ENCODE assay signal across 26 cellular contexts in the genomic region with DNA sequence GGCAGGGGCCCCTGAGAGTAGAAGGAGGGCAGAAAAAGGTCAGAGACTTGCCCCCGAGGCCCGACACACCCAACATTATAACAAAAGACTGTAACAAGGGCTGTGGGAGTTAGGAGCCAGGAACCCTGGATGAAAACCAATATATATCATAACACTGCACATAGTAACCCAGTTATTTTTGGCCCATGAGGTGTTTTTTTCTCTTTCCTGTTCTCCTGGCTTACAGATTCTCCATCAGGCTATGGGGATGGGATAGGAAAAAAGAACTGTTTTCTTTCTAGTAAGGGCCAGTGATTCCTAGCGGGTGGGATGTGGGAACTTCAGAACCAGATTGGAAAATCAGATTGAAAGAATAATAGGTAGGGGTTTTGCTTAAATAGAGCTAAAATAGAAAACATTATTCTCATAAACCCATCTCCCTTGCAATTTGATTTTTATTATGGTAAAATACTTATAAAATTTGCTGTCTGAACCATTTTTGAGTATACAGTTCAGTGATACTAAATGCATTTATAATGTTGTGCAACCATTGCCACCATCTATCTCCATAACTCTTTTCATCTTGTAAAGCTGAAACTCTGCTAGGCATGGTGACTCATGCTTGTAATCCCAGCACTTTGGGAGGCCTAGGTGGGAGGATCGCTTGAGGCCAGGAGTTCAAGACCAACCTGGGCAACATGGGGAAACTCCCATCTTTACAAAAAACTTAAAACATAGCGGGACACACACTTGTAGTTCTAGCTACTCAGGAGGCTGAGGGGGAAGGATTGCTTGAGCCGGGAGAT. TPM values are rescaled to one million over a fixed set of nuclear protein-coding genes. Genes with fewer than 3 reads are reported as not detected.
A peak's percentile ranks its signal among the peaks of the same experiment; 100 is the strongest.
DNase-seq lines count a peak whose midpoint lies in the region; ATAC-seq and TF ChIP-seq lines count a peak whose summit lies in the region.
"Had no signal": no experiment of that assay in that cellular context is flagged by ENCODE, and none has a peak within 500 bp of the region (broad histone marks: within the 10 kb centered on the region; RNA-seq: fewer than 3 reads in every experiment).

No MANE protein-coding gene starts in this region.

- H3K4me1 ChIP-seq in endodermal cell (ENCODE audit: control insufficient read depth, insufficient read depth, low read length): no peaks in the 10 kb centered on the region

- H3K9me3 Mint-ChIP-seq in activated CD4-positive, alpha-beta memory T cell treated with anti-CD3 and anti-CD28 coated beads for 36 hours: no peaks in the 10 kb centered on the region
- no peaks in the 10 kb centered on the region for H3K9me3 Mint-ChIP-seq in activated CD4-positive, alpha-beta memory T cell treated with anti-CD3 and anti-CD28 coated beads, Interleukin-2, amount 10 ng/mL, durations not matched to agents 7 days and 5 days
- H3K9me3 Mint-ChIP-seq in stimulated activated memory B cell treated with anti-CD40 and anti-IgM and Interleukin-4, amounts not matched to agents 10 μg/mL and 1 μg/mL and 100 μg/mL, for 72 hours: peaks cover 3% of the 10 kb centered on the region
- peaks cover 32% of the 10 kb centered on the region for H3K9me3 Mint-ChIP-seq in endodermal cell
- H3K9me3 Mint-ChIP-seq: activated T-cell treated with anti-CD3 and anti-CD28 coated beads, Interleukin-2, amount 50 U/mL, for 72 hours had no signal

- H3K27me3 ChIP-seq in endodermal cell (ENCODE audit: control insufficient read depth, insufficient read depth, low read length, poor library complexity, severe bottlenecking): no peaks in the 10 kb centered on the region
- H3K27me3 ChIP-seq: stomach, transverse colon had no signal

- peak; percentile 26 for DNase-seq in activated CD4-positive, alpha-beta memory T cell treated with anti-CD3 and anti-CD28 coated beads for 36 hours
- DNase-seq in activated CD4-positive, alpha-beta memory T cell treated with anti-CD3 and anti-CD28 coated beads, Interleukin-2, amount 10 ng/mL, durations not matched to agents 7 days and 5 days: no peak
- DNase-seq in amniotic epithelial cell (ENCODE audit: low read depth) (peak; percentile 73), fibroblast of pulmonary artery (ENCODE audit: low read depth) (peak; percentile 54), RPMI8226 (no peak), endodermal cell (no peak)
- DNase-seq in effector CD4-positive, alpha-beta T cell: no peak
- DNase-seq: 8988T; activated CD4-positive, alpha-beta T cell treated with anti-CD3 and anti-CD28 coated beads for 4 hours; activated naive CD4-positive, alpha-beta T cell treated with anti-CD3 and anti-CD28 coated beads, Interleukin-2, amount 10 ng/mL, durations not matched to agents 7 days and 5 days; activated T-cell treated with anti-CD3 and anti-CD28 coated beads, Interleukin-2, amount 50 U/mL, for 72 hours; AML-193; aorta; CD8-positive, alpha-beta T cell; effector CD8-positive, alpha-beta T cell; hypothalamus; KG1; left ventricle myocardium superior; NCI-H1436 treated with DMSO at 0.1 percent for 48 hours; NCI-H510A; NK-92 treated with Interleukin-12 subunit alpha and Interleukin-12 subunit beta, amount 100 ng/mL, for 24 hours; SIG-M5; stomach; transverse colon had no signal

- H3K9me3 ChIP-seq in endodermal cell (ENCODE audit: control insufficient read depth, low read length): peaks cover 26% of the 10 kb centered on the region

- peaks cover 21% of the 10 kb centered on the region for H3K36me3 ChIP-seq in endodermal cell (ENCODE audit: control insufficient read depth, insufficient read depth, low read length)
- H3K36me3 ChIP-seq: stomach, transverse colon had no signal

- no peak overlapping the region for H3K4me3 ChIP-seq in fibroblast of pulmonary artery (replicated peaks; ENCODE audit: low read depth, low read length)
- no peak overlapping the region for H3K4me3 ChIP-seq in endodermal cell (ENCODE audit: low read length)
- H3K4me3 ChIP-seq: stomach, transverse colon had no signal

- H3K36me3 Mint-ChIP-seq in activated CD4-positive, alpha-beta memory T cell treated with anti-CD3 and anti-CD28 coated beads for 36 hours: peaks cover 2% of the 10 kb centered on the region
- peaks cover 8% of the 10 kb centered on the region for H3K36me3 Mint-ChIP-seq in activated CD4-positive, alpha-beta memory T cell treated with anti-CD3 and anti-CD28 coated beads, Interleukin-2, amount 10 ng/mL, durations not matched to agents 7 days and 5 days (ENCODE audit: low read depth)
- H3K36me3 Mint-ChIP-seq in stimulated activated memory B cell treated with anti-CD40 and anti-IgM and Interleukin-4, amounts not matched to agents 10 μg/mL and 1 μg/mL and 100 μg/mL, for 72 hours: peaks cover 13% of the 10 kb centered on the region
- H3K36me3 Mint-ChIP-seq in endodermal cell (ENCODE audit: low read depth): peaks cover 20% of the 10 kb centered on the region

- CTCF ChIA-PET in activated CD4-positive, alpha-beta memory T cell treated with anti-CD3 and anti-CD28 coated beads for 36 hours (lab: Charles Lee): no interaction called here
- CTCF ChIA-PET in activated CD4-positive, alpha-beta memory T cell treated with anti-CD3 and anti-CD28 coated beads, Interleukin-2, amount 10 ng/mL, durations not matched to agents 7 days and 5 days (lab: Charles Lee): interaction anchor here (1.1 kb wide), 1 partner anchor 59 kb away, joined by 3 read pairs; no protein-coding TSS in a partner anchor

- no peaks in the 10 kb centered on the region for H3K27me3 Mint-ChIP-seq in activated CD4-positive, alpha-beta memory T cell treated with anti-CD3 and anti-CD28 coated beads for 36 hours
- no peaks in the 10 kb centered on the region for H3K27me3 Mint-ChIP-seq in activated CD4-positive, alpha-beta memory T cell treated with anti-CD3 and anti-CD28 coated beads, Interleukin-2, amount 10 ng/mL, durations not matched to agents 7 days and 5 days
- no peaks in the 10 kb centered on the region for H3K27me3 Mint-ChIP-seq in stimulated activated memory B cell treated with anti-CD40 and anti-IgM and Interleukin-4, amounts not matched to agents 10 μg/mL and 1 μg/mL and 100 μg/mL, for 72 hours
- peaks cover 2% of the 10 kb centered on the region for H3K27me3 Mint-ChIP-seq in endodermal cell (ENCODE audit: insufficient read depth)
- H3K27me3 Mint-ChIP-seq: activated naive CD4-positive, alpha-beta T cell treated with anti-CD3 and anti-CD28 coated beads, Interleukin-2, amount 10 ng/mL, durations not matched to agents 7 days and 5 days had no signal

- POLR2A ChIA-PET in activated CD4-positive, alpha-beta memory T cell treated with anti-CD3 and anti-CD28 coated beads for 36 hours (lab: Charles Lee): no interaction called here
- POLR2A ChIA-PET in activated CD4-positive, alpha-beta memory T cell treated with anti-CD3 and anti-CD28 coated beads, Interleukin-2, amount 10 ng/mL, durations not matched to agents 7 days and 5 days (lab: Charles Lee): no interaction called here

- no peak overlapping the region for H3K9ac ChIP-seq in endodermal cell (ENCODE audit: extremely low read depth, low read length, poor library complexity, severe bottlenecking)

- peaks cover 33% of the 10 kb centered on the region for H3K4me1 Mint-ChIP-seq in activated CD4-positive, alpha-beta memory T cell treated with anti-CD3 and anti-CD28 coated beads for 36 hours (ENCODE audit: low read depth)
- H3K4me1 Mint-ChIP-seq in activated CD4-positive, alpha-beta memory T cell treated with anti-CD3 and anti-CD28 coated beads, Interleukin-2, amount 10 ng/mL, durations not matched to agents 7 days and 5 days: peaks cover 7% of the 10 kb centered on the region
- peaks cover 46% of the 10 kb centered on the region for H3K4me1 Mint-ChIP-seq in stimulated activated memory B cell treated with anti-CD40 and anti-IgM and Interleukin-4, amounts not matched to agents 10 μg/mL and 1 μg/mL and 100 μg/mL, for 72 hours
- H3K4me1 Mint-ChIP-seq in endodermal cell: peaks cover 4% of the 10 kb centered on the region

- TF ChIP-seq CTCF in fibroblast of pulmonary artery (IDR thresholded peaks at IDR 0.05; ENCODE audit: low read length, missing control alignments) (no peak), endodermal cell (conservative IDR thresholded peaks at IDR 0.05) (no peak)

- H3K27ac ChIP-seq in endodermal cell (ENCODE audit: low read depth, low read length): no peak overlapping the region
- H3K27ac ChIP-seq: stomach had no signal

- intact Hi-C loops in activated CD4-positive, alpha-beta memory T cell treated with anti-CD3 and anti-CD28 coated beads for 36 hours (cut with micrococcal nuclease): no loop called here

- 93 to 100% methylated on average over 1 to 6 of the region's 6 CpGs for WGBS in endodermal cell (ENCODE audit: insufficient coverage in 1 of 2, insufficient read length in 1 of 2), 2 experiments

- H3K27ac Mint-ChIP-seq in activated CD4-positive, alpha-beta memory T cell treated with anti-CD3 and anti-CD28 coated beads for 36 hours: no peak overlapping the region
- H3K27ac Mint-ChIP-seq in activated CD4-positive, alpha-beta memory T cell treated with anti-CD3 and anti-CD28 coated beads, Interleukin-2, amount 10 ng/mL, durations not matched to agents 7 days and 5 days: no peak overlapping the region
- peak overlapping the region; percentile 9 for H3K27ac Mint-ChIP-seq in stimulated activated memory B cell treated with anti-CD40 and anti-IgM and Interleukin-4, amounts not matched to agents 10 μg/mL and 1 μg/mL and 100 μg/mL, for 72 hours
- H3K27ac Mint-ChIP-seq in endodermal cell: no peak overlapping the region
- H3K27ac Mint-ChIP-seq: activated naive CD4-positive, alpha-beta T cell treated with anti-CD3 and anti-CD28 coated beads, Interleukin-2, amount 10 ng/mL, durations not matched to agents 7 days and 5 days; activated T-cell treated with anti-CD3 and anti-CD28 coated beads, Interleukin-2, amount 50 U/mL, for 72 hours; CD8-positive, alpha-beta T cell had no signal

- no peak for ATAC-seq in stimulated activated memory B cell treated with anti-CD40 and anti-IgM and Interleukin-4, amounts not matched to agents 10 μg/mL and 1 μg/mL and 100 μg/mL, for 72 hours
- ATAC-seq: activated T-cell treated with anti-CD3 and anti-CD28 coated beads, Interleukin-2, amount 50 U/mL, for 72 hours; CD8-positive, alpha-beta T cell; left ventricle myocardium superior; Panc1 had no signal

- no peak overlapping the region for H3K4me3 Mint-ChIP-seq in activated CD4-positive, alpha-beta memory T cell treated with anti-CD3 and anti-CD28 coated beads for 36 hours
- no peak overlapping the region for H3K4me3 Mint-ChIP-seq in activated CD4-positive, alpha-beta memory T cell treated with anti-CD3 and anti-CD28 coated beads, Interleukin-2, amount 10 ng/mL, durations not matched to agents 7 days and 5 days
- no peak overlapping the region for H3K4me3 Mint-ChIP-seq in stimulated activated memory B cell treated with anti-CD40 and anti-IgM and Interleukin-4, amounts not matched to agents 10 μg/mL and 1 μg/mL and 100 μg/mL, for 72 hours
- H3K4me3 Mint-ChIP-seq in endodermal cell: no peak overlapping the region
- H3K4me3 Mint-ChIP-seq: activated naive CD4-positive, alpha-beta T cell treated with anti-CD3 and anti-CD28 coated beads, Interleukin-2, amount 10 ng/mL, durations not matched to agents 7 days and 5 days; activated T-cell treated with anti-CD3 and anti-CD28 coated beads, Interleukin-2, amount 50 U/mL, for 72 hours; CD8-positive, alpha-beta T cell had no signal

RNA-seq across cellular contexts. Expression of a gene that starts 33.5 kb away (rescaled TPM):
- 10 to 100 TPM; 18.9 to 21.6 TPM for total RNA-seq in activated CD4-positive, alpha-beta memory T cell treated with anti-CD3 and anti-CD28 coated beads for 36 hours
- 10 to 100 TPM; 18.0 to 18.5 TPM for total RNA-seq in activated CD4-positive, alpha-beta memory T cell treated with anti-CD3 and anti-CD28 coated beads, Interleukin-2, amount 10 ng/mL, durations not matched to agents 7 days and 5 days
- total RNA-seq in endodermal cell: 10 to 100 TPM; 21.4 to 26.0 TPM
- 8.6 TPM for polyA plus RNA-seq in endodermal cell (2013, experiment 1 of 2)
- 11.0 TPM for polyA plus RNA-seq in endodermal cell (2013, experiment 2 of 2)

RNA-seq across cellular contexts. Expression of a gene that starts 39.1 kb away (rescaled TPM):
- 10 to 100 TPM; 47.5 to 48.6 TPM for total RNA-seq in activated CD4-positive, alpha-beta memory T cell treated with anti-CD3 and anti-CD28 coated beads for 36 hours
- total RNA-seq in activated CD4-positive, alpha-beta memory T cell treated with anti-CD3 and anti-CD28 coated beads, Interleukin-2, amount 10 ng/mL, durations not matched to agents 7 days and 5 days: 10 to 100 TPM; 31.9 to 32.1 TPM
- 10 to 100 TPM; 33.8 to 41.6 TPM for total RNA-seq in endodermal cell
- 25.9 TPM for polyA plus RNA-seq in endodermal cell (2013, experiment 1 of 2)
- 26.2 TPM for polyA plus RNA-seq in endodermal cell (2013, experiment 2 of 2)

Comparison
In these comparisons a context has a peak if more than half of its experiments do, and no peak if none do; other contexts are left out.
1. DNase-seq: peak in activated CD4-positive, alpha-beta memory T cell treated with anti-CD3 and anti-CD28 coated beads for 36 hours (single experiment), amniotic epithelial cell (single experiment) and fibroblast of pulmonary artery (single experiment); none in activated CD4-positive, alpha-beta memory T cell treated with anti-CD3 and anti-CD28 coated beads, Interleukin-2, amount 10 ng/mL, durations not matched to agents 7 days and 5 days (single experiment), RPMI8226 (single experiment), endodermal cell (single experiment) and effector CD4-positive, alpha-beta T cell (single experiment).